In genomic region chr3:66542153-66542552, GRCh38 we compare ENCODE assay signal across 21 cellular contexts.
"Had no signal": no experiment of that assay in that cellular context is flagged by ENCODE, and none has a peak within 500 bp of the region (broad histone marks: within the 10 kb centered on the region; RNA-seq: fewer than 3 reads in every experiment).

No MANE protein-coding gene starts in this region.

- H3K36me3 ChIP-seq: esophagus muscularis mucosa, gastroesophageal sphincter, heart left ventricle, left lung, lower lobe of right lung had no signal

- H3K4me3 ChIP-seq: coronary artery, dorsolateral prefrontal cortex, esophagus muscularis mucosa, gastroesophageal sphincter, heart left ventricle, hepatocyte, left lung, lower lobe of right lung, mucosa of descending colon had no signal

- H3K4me1 ChIP-seq: esophagus muscularis mucosa, foreskin keratinocyte, heart left ventricle, left lung, lower lobe of right lung had no signal

- H3K79me2 ChIP-seq: hepatocyte had no signal

- H3K4me3 Mint-ChIP-seq: immature natural killer cell, mesothelial cell of epicardium had no signal

- H3K36me3 Mint-ChIP-seq: immature natural killer cell, mesothelial cell of epicardium had no signal

- H3K4me1 Mint-ChIP-seq: immature natural killer cell, mesothelial cell of epicardium had no signal

- FAIRE-seq: frontal cortex, keratinocyte had no signal

- H2AFZ ChIP-seq: hepatocyte had no signal

- DNase-seq: dermis blood vessel endothelial cell; dorsolateral prefrontal cortex; effector CD4-positive, alpha-beta T cell; effector memory CD4-positive, alpha-beta T cell; foreskin keratinocyte; heart left ventricle; hypothalamus; immature natural killer cell; left cardiac atrium; left lung; left ventricle myocardium superior; lower lobe of right lung; mesenchymal stem cell; mucosa of descending colon had no signal

- H3K27me3 ChIP-seq: dorsolateral prefrontal cortex, esophagus muscularis mucosa, foreskin keratinocyte, gastroesophageal sphincter, heart left ventricle, hepatocyte, left lung had no signal

- H3K27ac Mint-ChIP-seq: immature natural killer cell, mesothelial cell of epicardium had no signal

- ATAC-seq: foreskin keratinocyte, gastroesophageal sphincter, heart left ventricle, left cardiac atrium, left lung, left ventricle myocardium superior, lower lobe of right lung, mucosa of descending colon had no signal

- H3K27ac ChIP-seq: coronary artery, dorsolateral prefrontal cortex, esophagus muscularis mucosa, foreskin keratinocyte, gastroesophageal sphincter, heart left ventricle, hepatocyte, left lung, lower lobe of right lung had no signal

- H3K4me2 ChIP-seq: hepatocyte had no signal

- H3K9me3 ChIP-seq: esophagus muscularis mucosa, gastroesophageal sphincter, left lung, lower lobe of right lung, mucosa of descending colon had no signal
